ENCODE assay signal across 1 cellular context in genomic region chr11:73661035-73661628, GRCh38.
TF ChIP-seq lines count a peak whose summit lies in the region.

No MANE protein-coding gene starts in this region.

TF ChIP-seq in WTC11, 78 proteins besides CTCF, POLR2A, EP300 and RAD21 (continued from another document):
- TF ChIP-seq USF1 (CRISPR knock-in tag; IDR thresholded peaks at IDR 0.05) (peak; percentile 74), ZBTB21 (CRISPR knock-in tag; IDR thresholded peaks at IDR 0.05; ENCODE audit: borderline replicate concordance) (peak; percentile 58; the same call in 1 of the 2 replicates), ZNF263 (CRISPR knock-in tag; IDR thresholded peaks at IDR 0.05; ENCODE audit: low read depth) (no peak), PRRX2 (CRISPR knock-in tag; IDR thresholded peaks at IDR 0.05) (0 out of 2 replicates have a peak, but pooled peaks have one; percentile 52), MAX (CRISPR knock-in tag; IDR thresholded peaks at IDR 0.05) (peak; percentile 91), SOX15 (CRISPR knock-in tag; IDR thresholded peaks at IDR 0.05) (no peak), ETV6 (CRISPR knock-in tag; IDR thresholded peaks at IDR 0.05) (peak; percentile 81), TP53 (CRISPR knock-in tag; IDR thresholded peaks at IDR 0.05) (peak; percentile 83; the same call in 1 of the 2 replicates), HMGXB4 (CRISPR knock-in tag; IDR thresholded peaks at IDR 0.05) (peak; percentile 91; the same call in 1 of the 2 replicates), SP1 (CRISPR knock-in tag; conservative IDR thresholded peaks at IDR 0.05) (peak; percentile 55; the same call in 1 of the 2 replicates), OVOL2 (CRISPR knock-in tag; IDR thresholded peaks at IDR 0.05; ENCODE audit: borderline replicate concordance) (no peak), ARID4B (CRISPR knock-in tag; IDR thresholded peaks at IDR 0.05; ENCODE audit: borderline replicate concordance) (peak; percentile 84; the same call in 1 of the 2 replicates)
TF ChIP-seq in WTC11: peak in this region for 16.
